Comparison of ENCODE assay signal across 10 cellular contexts in the genomic region with DNA sequence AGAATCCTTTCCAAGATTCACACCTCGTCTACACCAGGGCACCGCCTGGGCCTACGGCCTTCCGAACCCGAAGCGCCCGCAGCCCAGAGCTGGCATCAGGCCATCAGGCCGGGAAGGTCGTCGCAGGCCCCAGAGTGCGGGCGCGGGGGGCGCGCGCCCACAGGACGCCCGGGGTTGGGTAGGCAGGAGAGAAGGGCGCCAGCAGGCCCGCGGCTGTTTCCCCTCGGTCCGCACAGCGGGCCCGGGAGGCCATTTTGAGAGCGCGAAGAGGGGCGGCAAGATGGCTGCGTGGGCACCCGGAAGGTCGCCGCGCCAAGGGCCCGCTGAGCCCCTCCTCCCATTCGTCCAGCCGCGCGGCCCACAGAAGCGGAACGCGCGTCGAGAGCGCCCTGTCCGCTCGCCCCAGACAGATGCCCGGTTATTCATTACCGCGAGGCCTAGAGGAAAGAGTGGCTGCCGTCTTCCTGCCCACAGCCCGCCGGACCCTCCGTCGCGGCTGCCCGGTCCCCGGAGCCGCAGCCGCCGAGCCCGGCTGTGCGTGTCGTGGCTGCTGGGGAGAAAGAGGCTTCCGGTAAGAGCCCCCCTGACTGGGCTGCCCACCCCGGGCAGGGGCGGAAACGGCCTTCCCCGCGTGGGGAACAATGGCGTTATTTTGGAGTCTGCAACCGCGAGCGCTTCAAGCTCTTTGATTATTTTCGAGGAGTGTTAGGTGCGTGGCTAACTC. TPM values are rescaled to one million over a fixed set of nuclear protein-coding genes. Genes with fewer than 3 reads are reported as not detected.
DNase-seq lines count a peak whose midpoint lies in the region; ATAC-seq, FAIRE-seq and TF ChIP-seq lines count a peak whose summit lies in the region.
"Had no signal": no experiment of that assay in that cellular context is flagged by ENCODE, and none has a peak within 500 bp of the region (broad histone marks: within the 10 kb centered on the region; RNA-seq: fewer than 3 reads in every experiment).

No MANE protein-coding gene starts in this region.

- H3K36me3 ChIP-seq in esophagus squamous epithelium (no peaks in the 10 kb centered on the region), upper lobe of right lung (no peaks in the 10 kb centered on the region), SJCRH30 (no peaks in the 10 kb centered on the region)

- peak; percentile 43 for DNase-seq in activated T-cell treated with anti-CD3 and anti-CD28 coated beads, Interleukin-2, amount 50 U/mL, for 1 hour
- no peak for DNase-seq in activated T-cell treated with anti-CD3 and anti-CD28 coated beads for 4 hours
- no peak for DNase-seq in esophagus squamous epithelium (lab: John Stamatoyannopoulos, UW)
- DNase-seq in upper lobe of right lung: no peak
- no peak for DNase-seq in GM12892 (ENCODE audit: insufficient read length)
- no peak for DNase-seq in activated CD4-positive, alpha-beta T cell treated with anti-CD3 and anti-CD28 coated beads for 48 hours
- no peak for DNase-seq in SJCRH30
- DNase-seq: ACHN, GOT3 had no signal

- peak; percentile 12 for ATAC-seq in upper lobe of right lung

- no peak for TF ChIP-seq CTCF in esophagus squamous epithelium (IDR thresholded peaks at IDR 0.05)
- TF ChIP-seq CTCF in nephron (IDR thresholded peaks at IDR 0.05; ENCODE audit: unreplicated experiment in 3 of 3): no peak
- TF ChIP-seq CTCF in upper lobe of right lung (IDR thresholded peaks at IDR 0.05): no peak

- peak overlapping the region in 2 of 4 donors; percentile 24 to 33 for H3K27ac ChIP-seq in esophagus squamous epithelium
- H3K27ac ChIP-seq in upper lobe of right lung: no peak overlapping the region
- no peak overlapping the region for H3K27ac ChIP-seq in SJCRH30

- no peaks in the 10 kb centered on the region for H3K36me3 Mint-ChIP-seq in nephron (ENCODE audit: low read depth)

- H3K27me3 ChIP-seq in esophagus squamous epithelium: peaks cover 0 to 100% (median 10%) of the 10 kb centered on the region in 4 donors
- H3K27me3 ChIP-seq in upper lobe of right lung: peaks cover 83% of the 10 kb centered on the region
- H3K27me3 ChIP-seq in SJCRH30: no peaks in the 10 kb centered on the region; the same call in 1 of the 2 replicates

- peaks cover 100% of the 10 kb centered on the region for H3K27me3 Mint-ChIP-seq in nephron (ENCODE audit: low read depth)

- peaks cover 22 to 40% (median 25%) of the 10 kb centered on the region in 3 donors for H3K4me1 ChIP-seq in esophagus squamous epithelium
- peaks cover 10% of the 10 kb centered on the region for H3K4me1 ChIP-seq in upper lobe of right lung
- peaks cover 2% of the 10 kb centered on the region; the same call in 1 of the 2 replicates for H3K4me1 ChIP-seq in SJCRH30

- WGBS in esophagus squamous epithelium, 2 donors: 15% methylated on average over 6 of the region's 75 CpGs; no CpG with 5 or more reads in 1 of the 2 donors

- no peak for TF ChIP-seq POLR2A in esophagus squamous epithelium (IDR thresholded peaks at IDR 0.05)
- TF ChIP-seq POLR2A in GM12892 (IDR thresholded peaks at IDR 0.05; ENCODE audit: low read depth, low read length): no peak

- H3K27ac Mint-ChIP-seq in nephron: peak overlapping the region in 2 of 3 experiments; percentile 72 to 77

- peaks cover 48% of the 10 kb centered on the region for H3K4me1 Mint-ChIP-seq in nephron

- H3K4me3 Mint-ChIP-seq in nephron: peak overlapping the region; percentile 78 to 83 (median 83)

- FAIRE-seq in GM12892 (lab: Jason Lieb, UNC): no peak

- H3K4me3 ChIP-seq in esophagus squamous epithelium (peak overlapping the region in 3 of 4 donors; percentile 21 to 60 (median 38)), upper lobe of right lung (peak overlapping the region; percentile 35), SJCRH30 (no peak overlapping the region)

- H3K9me3 ChIP-seq in esophagus squamous epithelium: peaks cover 0 to 6% (median 0%) of the 10 kb centered on the region in 3 donors
- H3K9me3 ChIP-seq in upper lobe of right lung: no peaks in the 10 kb centered on the region
- H3K9me3 ChIP-seq in SJCRH30 (replicated peaks): no peaks in the 10 kb centered on the region

- intact Hi-C loops in esophagus squamous epithelium (cut with DNase I): no loop called here
- intact Hi-C loops in upper lobe of right lung (cut with DNase I): no loop called here

- no peaks in the 10 kb centered on the region for H3K9me3 Mint-ChIP-seq in nephron

RNA-seq across cellular contexts. Expression of a gene that starts 44.2 kb away (rescaled TPM):
- total RNA-seq in esophagus squamous epithelium: 10 to 100 TPM; 38.4 to 60.7 (median 52.9) TPM
- total RNA-seq in upper lobe of right lung: 56.6 TPM
- 32.4 TPM for polyA plus RNA-seq in GM12892 (2012; ENCODE audit: missing spikeins)
- 47.0 and 50.5 TPM in 2 replicates for total RNA-seq in SJCRH30 (2014; rRNA removed; shearing (Covaris generic))
